ENCODE assay signal across 22 cellular contexts in genomic region chr12:24756479-24757024, GRCh38.
"Had no signal": no experiment of that assay in that cellular context is flagged by ENCODE, and none has a peak within 500 bp of the region (broad histone marks: within the 10 kb centered on the region; RNA-seq: fewer than 3 reads in every experiment).

No MANE protein-coding gene starts in this region.

- H3K4me1 Mint-ChIP-seq: activated naive CD8-positive, alpha-beta T cell treated with anti-CD3 and anti-CD28 coated beads for 36 hours; central memory CD8-positive, alpha-beta T cell had no signal

- H3K9me3 Mint-ChIP-seq: activated naive CD8-positive, alpha-beta T cell treated with anti-CD3 and anti-CD28 coated beads for 36 hours; central memory CD8-positive, alpha-beta T cell; naive B cell; stimulated activated naive CD8-positive, alpha-beta T cell treated with anti-CD3 and anti-CD28 coated beads, Interleukin-15, Interleukin-2, amounts not matched to agents 100 ng/mL and 50 ng/mL, for 24 hours; type B pancreatic cell; WTC11 had no signal

- H3K27ac Mint-ChIP-seq: activated CD8-positive, alpha-beta T cell treated with anti-CD3 and anti-CD28 coated beads, Interleukin-2, amount 10 ng/mL, durations not matched to agents 7 days and 5 days; activated naive CD8-positive, alpha-beta T cell treated with anti-CD3 and anti-CD28 coated beads for 36 hours; activated T-cell treated with anti-CD3 and anti-CD28 coated beads, Interleukin-2, amount 50 U/mL, for 72 hours; naive B cell; stimulated activated naive CD8-positive, alpha-beta T cell treated with anti-CD3 and anti-CD28 coated beads, Interleukin-15, Interleukin-2, amounts not matched to agents 100 ng/mL and 50 ng/mL, for 24 hours; WTC11 had no signal

- H3K4me1 ChIP-seq: right atrium auricular region had no signal

- H3K36me3 Mint-ChIP-seq: activated naive CD8-positive, alpha-beta T cell treated with anti-CD3 and anti-CD28 coated beads for 36 hours; naive B cell; type B pancreatic cell; WTC11 had no signal

- H3K4me3 ChIP-seq: esophagus squamous epithelium, lung, right atrium auricular region had no signal

- DNase-seq: activated CD4-positive, alpha-beta T cell treated with anti-CD3 and anti-CD28 coated beads for 4 hours; activated CD8-positive, alpha-beta memory T cell treated with anti-CD3 and anti-CD28 coated beads, Interleukin-2, amount 50 U/mL, for 48 hours; activated CD8-positive, alpha-beta T cell treated with anti-CD3 and anti-CD28 coated beads, Interleukin-2, amount 10 ng/mL, durations not matched to agents 7 days and 5 days; activated gamma-delta T cell treated with Interleukin-2 at 50 U/mL for 16 hours; activated naive CD8-positive, alpha-beta T cell treated with anti-CD3 and anti-CD28 coated beads for 36 hours; activated T-cell treated with anti-CD3 and anti-CD28 coated beads, Interleukin-2, amount 50 U/mL, for 72 hours; brain microvascular endothelial cell; cortex of kidney; effector CD8-positive, alpha-beta T cell; esophagus squamous epithelium; foreskin keratinocyte; head of caudate nucleus; naive B cell; posterior cingulate gyrus; SW 1271 had no signal

- ATAC-seq: activated CD8-positive, alpha-beta T cell treated with anti-CD3 and anti-CD28 coated beads, Interleukin-2, amount 10 ng/mL, durations not matched to agents 7 days and 5 days; activated T-cell treated with anti-CD3 and anti-CD28 coated beads, Interleukin-2, amount 50 U/mL, for 72 hours; foreskin keratinocyte; WTC11 had no signal

- H3K27me3 ChIP-seq: brain microvascular endothelial cell, esophagus squamous epithelium, foreskin keratinocyte, neutrophil, right atrium auricular region had no signal

- H3K36me3 ChIP-seq: brain microvascular endothelial cell, esophagus squamous epithelium, neutrophil, right atrium auricular region had no signal

- H3K4me3 Mint-ChIP-seq: activated CD8-positive, alpha-beta T cell treated with anti-CD3 and anti-CD28 coated beads, Interleukin-2, amount 10 ng/mL, durations not matched to agents 7 days and 5 days; activated naive CD8-positive, alpha-beta T cell treated with anti-CD3 and anti-CD28 coated beads for 36 hours; central memory CD8-positive, alpha-beta T cell; naive B cell; stimulated activated naive CD8-positive, alpha-beta T cell treated with anti-CD3 and anti-CD28 coated beads, Interleukin-15, Interleukin-2, amounts not matched to agents 100 ng/mL and 50 ng/mL, for 24 hours; type B pancreatic cell; WTC11 had no signal

- H3K27me3 Mint-ChIP-seq: naive B cell had no signal

- H3K9me3 ChIP-seq: esophagus squamous epithelium, neutrophil, right atrium auricular region had no signal
